ENCODE assay signal across 1 cellular context in genomic region chr2:24635181-24635580, GRCh38.
TF ChIP-seq lines count a peak whose summit lies in the region.

No MANE protein-coding gene starts in this region.

TF ChIP-seq in SK-N-SH, 30 proteins besides CTCF, POLR2A, EP300 and RAD21:
- no peak for TF ChIP-seq RCOR1 (IDR thresholded peaks at IDR 0.05; ENCODE audit: low read length)
- TF ChIP-seq MEF2A (IDR thresholded peaks at IDR 0.05; ENCODE audit: borderline replicate concordance, low read depth), result no peak
- no peak for TF ChIP-seq GATA2 (CRISPR knock-in tag; IDR thresholded peaks at IDR 0.05)
- TF ChIP-seq TCF12 (IDR thresholded peaks at IDR 0.05), result no peak
- TF ChIP-seq FOXM1 (IDR thresholded peaks at IDR 0.05; ENCODE audit: low read depth), result no peak
- no peak for TF ChIP-seq PBX3 (IDR thresholded peaks at IDR 0.05)
- no peak for TF ChIP-seq NFIC (IDR thresholded peaks at IDR 0.05; ENCODE audit: borderline replicate concordance)
- TF ChIP-seq JUND (IDR thresholded peaks at IDR 0.05), result no peak
- no peak for TF ChIP-seq FOXJ3 (CRISPR knock-in tag; IDR thresholded peaks at IDR 0.05)
- TF ChIP-seq EZH2phosphoT487 (IDR thresholded peaks at IDR 0.05; ENCODE audit: borderline replicate concordance, low read depth), result no peak
- TF ChIP-seq ZBTB33 (IDR thresholded peaks at IDR 0.05; ENCODE audit: borderline replicate concordance, low read depth), result no peak
